Comparison of ENCODE assay signal across 1 cellular context in the genomic region with DNA sequence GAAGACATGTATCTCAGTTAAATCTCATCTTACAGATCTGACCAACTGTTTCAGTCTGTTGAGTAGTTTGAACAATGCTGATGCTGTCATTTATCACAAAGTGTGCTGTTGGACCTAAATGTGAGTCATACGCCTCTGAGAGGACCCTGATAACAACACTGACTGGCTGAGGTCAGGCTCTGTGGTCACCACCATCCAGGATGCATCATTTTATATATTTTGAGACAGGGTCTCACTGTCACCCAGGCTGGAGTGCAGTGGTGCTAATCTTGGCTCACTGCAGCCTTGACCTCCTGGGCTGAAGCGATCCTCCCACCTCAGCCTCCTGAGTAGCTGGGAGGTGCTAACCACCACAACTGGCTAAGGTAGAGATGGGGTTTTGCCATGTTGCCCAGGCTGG.
TF ChIP-seq lines count a peak whose summit lies in the region.

No MANE protein-coding gene starts in this region.

TF ChIP-seq in K562, 482 proteins besides CTCF, POLR2A, EP300 and RAD21 (continued from another document and continues in another):
- TF ChIP-seq, protein P1, sequence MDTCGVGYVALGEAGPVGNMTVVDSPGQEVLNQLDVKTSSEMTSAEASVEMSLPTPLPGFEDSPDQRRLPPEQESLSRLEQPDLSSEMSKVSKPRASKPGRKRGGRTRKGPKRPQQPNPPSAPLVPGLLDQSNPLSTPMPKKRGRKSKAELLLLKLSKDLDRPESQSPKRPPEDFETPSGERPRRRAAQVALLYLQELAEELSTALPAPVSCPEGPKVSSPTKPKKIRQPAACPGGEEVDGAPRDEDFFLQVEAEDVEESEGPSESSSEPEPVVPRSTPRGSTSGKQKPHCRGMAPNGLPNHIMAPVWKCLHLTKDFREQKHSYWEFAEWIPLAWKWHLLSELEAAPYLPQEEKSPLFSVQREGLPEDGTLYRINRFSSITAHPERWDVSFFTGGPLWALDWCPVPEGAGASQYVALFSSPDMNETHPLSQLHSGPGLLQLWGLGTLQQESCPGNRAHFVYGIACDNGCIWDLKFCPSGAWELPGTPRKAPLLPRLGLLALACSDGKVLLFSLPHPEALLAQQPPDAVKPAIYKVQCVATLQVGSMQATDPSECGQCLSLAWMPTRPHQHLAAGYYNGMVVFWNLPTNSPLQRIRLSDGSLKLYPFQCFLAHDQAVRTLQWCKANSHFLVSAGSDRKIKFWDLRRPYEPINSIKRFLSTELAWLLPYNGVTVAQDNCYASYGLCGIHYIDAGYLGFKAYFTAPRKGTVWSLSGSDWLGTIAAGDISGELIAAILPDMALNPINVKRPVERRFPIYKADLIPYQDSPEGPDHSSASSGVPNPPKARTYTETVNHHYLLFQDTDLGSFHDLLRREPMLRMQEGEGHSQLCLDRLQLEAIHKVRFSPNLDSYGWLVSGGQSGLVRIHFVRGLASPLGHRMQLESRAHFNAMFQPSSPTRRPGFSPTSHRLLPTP (IDR thresholded peaks at IDR 0.05; ENCODE audit: borderline replicate concordance, extremely low read depth, insufficient read length), result no peak
- TF ChIP-seq, protein P2, sequence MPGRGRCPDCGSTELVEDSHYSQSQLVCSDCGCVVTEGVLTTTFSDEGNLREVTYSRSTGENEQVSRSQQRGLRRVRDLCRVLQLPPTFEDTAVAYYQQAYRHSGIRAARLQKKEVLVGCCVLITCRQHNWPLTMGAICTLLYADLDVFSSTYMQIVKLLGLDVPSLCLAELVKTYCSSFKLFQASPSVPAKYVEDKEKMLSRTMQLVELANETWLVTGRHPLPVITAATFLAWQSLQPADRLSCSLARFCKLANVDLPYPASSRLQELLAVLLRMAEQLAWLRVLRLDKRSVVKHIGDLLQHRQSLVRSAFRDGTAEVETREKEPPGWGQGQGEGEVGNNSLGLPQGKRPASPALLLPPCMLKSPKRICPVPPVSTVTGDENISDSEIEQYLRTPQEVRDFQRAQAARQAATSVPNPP (IDR thresholded peaks at IDR 0.05; ENCODE audit: borderline replicate concordance, insufficient read depth, insufficient read length), result no peak
- TF ChIP-seq, protein P3, sequence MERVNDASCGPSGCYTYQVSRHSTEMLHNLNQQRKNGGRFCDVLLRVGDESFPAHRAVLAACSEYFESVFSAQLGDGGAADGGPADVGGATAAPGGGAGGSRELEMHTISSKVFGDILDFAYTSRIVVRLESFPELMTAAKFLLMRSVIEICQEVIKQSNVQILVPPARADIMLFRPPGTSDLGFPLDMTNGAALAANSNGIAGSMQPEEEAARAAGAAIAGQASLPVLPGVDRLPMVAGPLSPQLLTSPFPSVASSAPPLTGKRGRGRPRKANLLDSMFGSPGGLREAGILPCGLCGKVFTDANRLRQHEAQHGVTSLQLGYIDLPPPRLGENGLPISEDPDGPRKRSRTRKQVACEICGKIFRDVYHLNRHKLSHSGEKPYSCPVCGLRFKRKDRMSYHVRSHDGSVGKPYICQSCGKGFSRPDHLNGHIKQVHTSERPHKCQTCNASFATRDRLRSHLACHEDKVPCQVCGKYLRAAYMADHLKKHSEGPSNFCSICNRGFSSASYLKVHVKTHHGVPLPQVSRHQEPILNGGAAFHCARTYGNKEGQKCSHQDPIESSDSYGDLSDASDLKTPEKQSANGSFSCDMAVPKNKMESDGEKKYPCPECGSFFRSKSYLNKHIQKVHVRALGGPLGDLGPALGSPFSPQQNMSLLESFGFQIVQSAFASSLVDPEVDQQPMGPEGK (CRISPR knock-in tag; IDR thresholded peaks at IDR 0.05; ENCODE audit: borderline replicate concordance), result no peak
- no peak for TF ChIP-seq ZNF551 (CRISPR knock-in tag; IDR thresholded peaks at IDR 0.05)
- no peak for TF ChIP-seq ZNF354B (CRISPR knock-in tag; IDR thresholded peaks at IDR 0.05)
- TF ChIP-seq ZNF436 (CRISPR knock-in tag; IDR thresholded peaks at IDR 0.05), result no peak
- no peak for TF ChIP-seq HIVEP1 (CRISPR knock-in tag; IDR thresholded peaks at IDR 0.05)
- TF ChIP-seq TAF9B (IDR thresholded peaks at IDR 0.05; ENCODE audit: partially characterized antibody), result no peak
- no peak for TF ChIP-seq SREBF1 (IDR thresholded peaks at IDR 0.05; ENCODE audit: borderline replicate concordance, low read depth, low read length)
- no peak for TF ChIP-seq ZNF778 (CRISPR knock-in tag; IDR thresholded peaks at IDR 0.05)
- no peak for TF ChIP-seq SP1 (CRISPR knock-in tag; IDR thresholded peaks at IDR 0.05)
- TF ChIP-seq GTF2A2 (tag; IDR thresholded peaks at IDR 0.05), result no peak
- no peak for TF ChIP-seq FOXK2 (conservative IDR thresholded peaks at IDR 0.05 in 1 of 2, IDR thresholded peaks at IDR 0.05 in 1 of 2; ENCODE audit: low read depth in 2 of 2)
- TF ChIP-seq SRSF7 (optimal IDR thresholded peaks at IDR 0.05; ENCODE audit: low read depth, low read length), result no peak
- 0 out of 2 replicates have a peak, but pooled peaks have one; percentile 30 for TF ChIP-seq ZNF589 (CRISPR knock-in tag; IDR thresholded peaks at IDR 0.05; ENCODE audit: low read depth)
- TF ChIP-seq TFAM (CRISPR knock-in tag; conservative IDR thresholded peaks at IDR 0.05), result no peak
- TF ChIP-seq TCF3 (CRISPR knock-in tag; IDR thresholded peaks at IDR 0.05), result peak; percentile 91
- TF ChIP-seq ZFP1 (CRISPR knock-in tag; IDR thresholded peaks at IDR 0.05), result no peak
- no peak for TF ChIP-seq SAFB (IDR thresholded peaks at IDR 0.05; ENCODE audit: borderline replicate concordance, low read depth, low read length)
- TF ChIP-seq PCBP2 (IDR thresholded peaks at IDR 0.05; ENCODE audit: low read depth, low read length, poor library complexity, severe bottlenecking), result no peak
- no peak for TF ChIP-seq GABPA (tag; conservative IDR thresholded peaks at IDR 0.05; ENCODE audit: low read depth)
- TF ChIP-seq, protein P4, sequence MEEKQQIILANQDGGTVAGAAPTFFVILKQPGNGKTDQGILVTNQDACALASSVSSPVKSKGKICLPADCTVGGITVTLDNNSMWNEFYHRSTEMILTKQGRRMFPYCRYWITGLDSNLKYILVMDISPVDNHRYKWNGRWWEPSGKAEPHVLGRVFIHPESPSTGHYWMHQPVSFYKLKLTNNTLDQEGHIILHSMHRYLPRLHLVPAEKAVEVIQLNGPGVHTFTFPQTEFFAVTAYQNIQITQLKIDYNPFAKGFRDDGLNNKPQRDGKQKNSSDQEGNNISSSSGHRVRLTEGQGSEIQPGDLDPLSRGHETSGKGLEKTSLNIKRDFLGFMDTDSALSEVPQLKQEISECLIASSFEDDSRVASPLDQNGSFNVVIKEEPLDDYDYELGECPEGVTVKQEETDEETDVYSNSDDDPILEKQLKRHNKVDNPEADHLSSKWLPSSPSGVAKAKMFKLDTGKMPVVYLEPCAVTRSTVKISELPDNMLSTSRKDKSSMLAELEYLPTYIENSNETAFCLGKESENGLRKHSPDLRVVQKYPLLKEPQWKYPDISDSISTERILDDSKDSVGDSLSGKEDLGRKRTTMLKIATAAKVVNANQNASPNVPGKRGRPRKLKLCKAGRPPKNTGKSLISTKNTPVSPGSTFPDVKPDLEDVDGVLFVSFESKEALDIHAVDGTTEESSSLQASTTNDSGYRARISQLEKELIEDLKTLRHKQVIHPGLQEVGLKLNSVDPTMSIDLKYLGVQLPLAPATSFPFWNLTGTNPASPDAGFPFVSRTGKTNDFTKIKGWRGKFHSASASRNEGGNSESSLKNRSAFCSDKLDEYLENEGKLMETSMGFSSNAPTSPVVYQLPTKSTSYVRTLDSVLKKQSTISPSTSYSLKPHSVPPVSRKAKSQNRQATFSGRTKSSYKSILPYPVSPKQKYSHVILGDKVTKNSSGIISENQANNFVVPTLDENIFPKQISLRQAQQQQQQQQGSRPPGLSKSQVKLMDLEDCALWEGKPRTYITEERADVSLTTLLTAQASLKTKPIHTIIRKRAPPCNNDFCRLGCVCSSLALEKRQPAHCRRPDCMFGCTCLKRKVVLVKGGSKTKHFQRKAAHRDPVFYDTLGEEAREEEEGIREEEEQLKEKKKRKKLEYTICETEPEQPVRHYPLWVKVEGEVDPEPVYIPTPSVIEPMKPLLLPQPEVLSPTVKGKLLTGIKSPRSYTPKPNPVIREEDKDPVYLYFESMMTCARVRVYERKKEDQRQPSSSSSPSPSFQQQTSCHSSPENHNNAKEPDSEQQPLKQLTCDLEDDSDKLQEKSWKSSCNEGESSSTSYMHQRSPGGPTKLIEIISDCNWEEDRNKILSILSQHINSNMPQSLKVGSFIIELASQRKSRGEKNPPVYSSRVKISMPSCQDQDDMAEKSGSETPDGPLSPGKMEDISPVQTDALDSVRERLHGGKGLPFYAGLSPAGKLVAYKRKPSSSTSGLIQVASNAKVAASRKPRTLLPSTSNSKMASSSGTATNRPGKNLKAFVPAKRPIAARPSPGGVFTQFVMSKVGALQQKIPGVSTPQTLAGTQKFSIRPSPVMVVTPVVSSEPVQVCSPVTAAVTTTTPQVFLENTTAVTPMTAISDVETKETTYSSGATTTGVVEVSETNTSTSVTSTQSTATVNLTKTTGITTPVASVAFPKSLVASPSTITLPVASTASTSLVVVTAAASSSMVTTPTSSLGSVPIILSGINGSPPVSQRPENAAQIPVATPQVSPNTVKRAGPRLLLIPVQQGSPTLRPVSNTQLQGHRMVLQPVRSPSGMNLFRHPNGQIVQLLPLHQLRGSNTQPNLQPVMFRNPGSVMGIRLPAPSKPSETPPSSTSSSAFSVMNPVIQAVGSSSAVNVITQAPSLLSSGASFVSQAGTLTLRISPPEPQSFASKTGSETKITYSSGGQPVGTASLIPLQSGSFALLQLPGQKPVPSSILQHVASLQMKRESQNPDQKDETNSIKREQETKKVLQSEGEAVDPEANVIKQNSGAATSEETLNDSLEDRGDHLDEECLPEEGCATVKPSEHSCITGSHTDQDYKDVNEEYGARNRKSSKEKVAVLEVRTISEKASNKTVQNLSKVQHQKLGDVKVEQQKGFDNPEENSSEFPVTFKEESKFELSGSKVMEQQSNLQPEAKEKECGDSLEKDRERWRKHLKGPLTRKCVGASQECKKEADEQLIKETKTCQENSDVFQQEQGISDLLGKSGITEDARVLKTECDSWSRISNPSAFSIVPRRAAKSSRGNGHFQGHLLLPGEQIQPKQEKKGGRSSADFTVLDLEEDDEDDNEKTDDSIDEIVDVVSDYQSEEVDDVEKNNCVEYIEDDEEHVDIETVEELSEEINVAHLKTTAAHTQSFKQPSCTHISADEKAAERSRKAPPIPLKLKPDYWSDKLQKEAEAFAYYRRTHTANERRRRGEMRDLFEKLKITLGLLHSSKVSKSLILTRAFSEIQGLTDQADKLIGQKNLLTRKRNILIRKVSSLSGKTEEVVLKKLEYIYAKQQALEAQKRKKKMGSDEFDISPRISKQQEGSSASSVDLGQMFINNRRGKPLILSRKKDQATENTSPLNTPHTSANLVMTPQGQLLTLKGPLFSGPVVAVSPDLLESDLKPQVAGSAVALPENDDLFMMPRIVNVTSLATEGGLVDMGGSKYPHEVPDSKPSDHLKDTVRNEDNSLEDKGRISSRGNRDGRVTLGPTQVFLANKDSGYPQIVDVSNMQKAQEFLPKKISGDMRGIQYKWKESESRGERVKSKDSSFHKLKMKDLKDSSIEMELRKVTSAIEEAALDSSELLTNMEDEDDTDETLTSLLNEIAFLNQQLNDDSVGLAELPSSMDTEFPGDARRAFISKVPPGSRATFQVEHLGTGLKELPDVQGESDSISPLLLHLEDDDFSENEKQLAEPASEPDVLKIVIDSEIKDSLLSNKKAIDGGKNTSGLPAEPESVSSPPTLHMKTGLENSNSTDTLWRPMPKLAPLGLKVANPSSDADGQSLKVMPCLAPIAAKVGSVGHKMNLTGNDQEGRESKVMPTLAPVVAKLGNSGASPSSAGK (IDR thresholded peaks at IDR 0.05), result no peak
- no peak for TF ChIP-seq SRSF1 (IDR thresholded peaks at IDR 0.05; ENCODE audit: low read depth, low read length)
- TF ChIP-seq ZNF133 (CRISPR knock-in tag; IDR thresholded peaks at IDR 0.05), result no peak
- TF ChIP-seq, protein P5, sequence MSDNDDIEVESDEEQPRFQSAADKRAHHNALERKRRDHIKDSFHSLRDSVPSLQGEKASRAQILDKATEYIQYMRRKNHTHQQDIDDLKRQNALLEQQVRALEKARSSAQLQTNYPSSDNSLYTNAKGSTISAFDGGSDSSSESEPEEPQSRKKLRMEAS (CRISPR knock-in tag; IDR thresholded peaks at IDR 0.05), result 0 out of 2 replicates have a peak, but pooled peaks have one; percentile 15
- peak; percentile 36; the same call in 1 of the 2 replicates for TF ChIP-seq NFE2 (IDR thresholded peaks at IDR 0.05; ENCODE audit: low read depth)
- no peak for TF ChIP-seq SUPT5H (IDR thresholded peaks at IDR 0.05)
- TF ChIP-seq KDM5B (IDR thresholded peaks at IDR 0.05; ENCODE audit: insufficient replicate concordance, low read depth, low read length), result no peak
- no peak for TF ChIP-seq POLR2B (IDR thresholded peaks at IDR 0.05; ENCODE audit: low read depth, partially characterized antibody)
- TF ChIP-seq ZNF41 (CRISPR knock-in tag; conservative IDR thresholded peaks at IDR 0.05), result no peak
- no peak for TF ChIP-seq NR2C1 (IDR thresholded peaks at IDR 0.05)
- no peak for TF ChIP-seq NR2C1 (tag; IDR thresholded peaks at IDR 0.05)
- TF ChIP-seq DPF2 (IDR thresholded peaks at IDR 0.05), result peak; percentile 85
- no peak for TF ChIP-seq SIX5 (IDR thresholded peaks at IDR 0.05; ENCODE audit: borderline replicate concordance in 1 of 2, insufficient read depth in 1 of 2, low read depth in 1 of 2, low read length in 2 of 2)
- no peak for TF ChIP-seq WHSC1 (IDR thresholded peaks at IDR 0.05; ENCODE audit: low read length)
- TF ChIP-seq ZKSCAN8 (CRISPR knock-in tag; IDR thresholded peaks at IDR 0.05), result no peak
- no peak for TF ChIP-seq PRPF4 (IDR thresholded peaks at IDR 0.05; ENCODE audit: insufficient read depth, low read depth, low read length, poor library complexity, severe bottlenecking)
- TF ChIP-seq ZNF507 (tag; conservative IDR thresholded peaks at IDR 0.05), result no peak
- TF ChIP-seq DDX20 (tag; IDR thresholded peaks at IDR 0.05; ENCODE audit: low read depth), result no peak
- TF ChIP-seq SIN3B (IDR thresholded peaks at IDR 0.05; ENCODE audit: low read depth), result no peak
- no peak for TF ChIP-seq HDAC2 (IDR thresholded peaks at IDR 0.05)
- TF ChIP-seq, protein P6, sequence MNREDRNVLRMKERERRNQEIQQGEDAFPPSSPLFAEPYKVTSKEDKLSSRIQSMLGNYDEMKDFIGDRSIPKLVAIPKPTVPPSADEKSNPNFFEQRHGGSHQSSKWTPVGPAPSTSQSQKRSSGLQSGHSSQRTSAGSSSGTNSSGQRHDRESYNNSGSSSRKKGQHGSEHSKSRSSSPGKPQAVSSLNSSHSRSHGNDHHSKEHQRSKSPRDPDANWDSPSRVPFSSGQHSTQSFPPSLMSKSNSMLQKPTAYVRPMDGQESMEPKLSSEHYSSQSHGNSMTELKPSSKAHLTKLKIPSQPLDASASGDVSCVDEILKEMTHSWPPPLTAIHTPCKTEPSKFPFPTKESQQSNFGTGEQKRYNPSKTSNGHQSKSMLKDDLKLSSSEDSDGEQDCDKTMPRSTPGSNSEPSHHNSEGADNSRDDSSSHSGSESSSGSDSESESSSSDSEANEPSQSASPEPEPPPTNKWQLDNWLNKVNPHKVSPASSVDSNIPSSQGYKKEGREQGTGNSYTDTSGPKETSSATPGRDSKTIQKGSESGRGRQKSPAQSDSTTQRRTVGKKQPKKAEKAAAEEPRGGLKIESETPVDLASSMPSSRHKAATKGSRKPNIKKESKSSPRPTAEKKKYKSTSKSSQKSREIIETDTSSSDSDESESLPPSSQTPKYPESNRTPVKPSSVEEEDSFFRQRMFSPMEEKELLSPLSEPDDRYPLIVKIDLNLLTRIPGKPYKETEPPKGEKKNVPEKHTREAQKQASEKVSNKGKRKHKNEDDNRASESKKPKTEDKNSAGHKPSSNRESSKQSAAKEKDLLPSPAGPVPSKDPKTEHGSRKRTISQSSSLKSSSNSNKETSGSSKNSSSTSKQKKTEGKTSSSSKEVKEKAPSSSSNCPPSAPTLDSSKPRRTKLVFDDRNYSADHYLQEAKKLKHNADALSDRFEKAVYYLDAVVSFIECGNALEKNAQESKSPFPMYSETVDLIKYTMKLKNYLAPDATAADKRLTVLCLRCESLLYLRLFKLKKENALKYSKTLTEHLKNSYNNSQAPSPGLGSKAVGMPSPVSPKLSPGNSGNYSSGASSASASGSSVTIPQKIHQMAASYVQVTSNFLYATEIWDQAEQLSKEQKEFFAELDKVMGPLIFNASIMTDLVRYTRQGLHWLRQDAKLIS (CRISPR knock-in tag; IDR thresholded peaks at IDR 0.05), result no peak
- TF ChIP-seq ZNF232 (CRISPR knock-in tag; IDR thresholded peaks at IDR 0.05), result no peak
